In genomic region chr7:1503816-1504775, GRCh38 we compare ENCODE assay signal across 1 cellular context.
TF ChIP-seq lines count a peak whose summit lies in the region.

TSS of gene INTS1 (minus strand) at chr7:1504389. CDS start at chr7:1503960, 429 bp downstream.

TF ChIP-seq in HepG2, 621 proteins besides CTCF, POLR2A, EP300 and RAD21 (continued from another document and continues in another):
- TF ChIP-seq SNAPC4 (CRISPR knock-in tag; IDR thresholded peaks at IDR 0.05) (no peak), PREB (CRISPR knock-in tag; IDR thresholded peaks at IDR 0.05) (no peak), ARNTL (CRISPR knock-in tag; IDR thresholded peaks at IDR 0.05) (peak; percentile 60; the same call in 1 of the 2 replicates), SMAD9 (CRISPR knock-in tag; IDR thresholded peaks at IDR 0.05) (no peak), YEATS2 (CRISPR knock-in tag; IDR thresholded peaks at IDR 0.05; ENCODE audit: borderline replicate concordance) (peak; percentile 89), CHD4 (IDR thresholded peaks at IDR 0.05; ENCODE audit: borderline replicate concordance, low read length) (no peak), CBX2 (IDR thresholded peaks at IDR 0.05; ENCODE audit: low read depth, low read length) (no peak), CBX2 (CRISPR knock-in tag; IDR thresholded peaks at IDR 0.05; ENCODE audit: low read depth) (no peak), MTF2 (CRISPR knock-in tag; IDR thresholded peaks at IDR 0.05; ENCODE audit: borderline replicate concordance) (no peak; the same call in 1 of the 2 replicates), DR1 (CRISPR knock-in tag; IDR thresholded peaks at IDR 0.05) (0 out of 2 replicates have a peak, but pooled peaks have one; percentile 24), ZNF713 (CRISPR knock-in tag; IDR thresholded peaks at IDR 0.05) (no peak), PRPF4 (IDR thresholded peaks at IDR 0.05; ENCODE audit: low read depth, low read length, poor library complexity, severe bottlenecking) (no peak), RBM22 (optimal IDR thresholded peaks at IDR 0.05; ENCODE audit: low read length) (no peak), MED13 (CRISPR knock-in tag; IDR thresholded peaks at IDR 0.05) (no peak), ZNF33B (CRISPR knock-in tag; IDR thresholded peaks at IDR 0.05) (peak; percentile 87; the same call in 1 of the 2 replicates), ZNF619 (CRISPR knock-in tag; IDR thresholded peaks at IDR 0.05) (no peak), GABPA (IDR thresholded peaks at IDR 0.05; ENCODE audit: low read depth, low read length) (peak; percentile 98), GABPA (CRISPR knock-in tag; IDR thresholded peaks at IDR 0.05; ENCODE audit: low read depth) (peak; percentile 93), ZNF205 (CRISPR knock-in tag; IDR thresholded peaks at IDR 0.05) (peak; percentile 62; the same call in 1 of the 2 replicates), GZF1 (CRISPR knock-in tag; IDR thresholded peaks at IDR 0.05) (no peak), ZNF710 (CRISPR knock-in tag; IDR thresholded peaks at IDR 0.05; ENCODE audit: borderline replicate concordance) (no peak), ZNF564 (CRISPR knock-in tag; IDR thresholded peaks at IDR 0.05) (0 out of 2 replicates have a peak, but pooled peaks have one; percentile 34), ZBTB1 (CRISPR knock-in tag; IDR thresholded peaks at IDR 0.05; ENCODE audit: borderline replicate concordance) (no peak), ZBTB40 (IDR thresholded peaks at IDR 0.05) (peak; percentile 87), ZBTB40 (CRISPR knock-in tag; IDR thresholded peaks at IDR 0.05) (peak; percentile 71), ZNF746 (CRISPR knock-in tag; IDR thresholded peaks at IDR 0.05) (no peak), ETV6 (CRISPR knock-in tag; conservative IDR thresholded peaks at IDR 0.05) (no peak), GLI4 (CRISPR knock-in tag; IDR thresholded peaks at IDR 0.05; ENCODE audit: borderline replicate concordance) (peak; percentile 85; the same call in 1 of the 2 replicates), DDIT3 (CRISPR knock-in tag; IDR thresholded peaks at IDR 0.05) (no peak), IKZF4 (CRISPR knock-in tag; IDR thresholded peaks at IDR 0.05; ENCODE audit: borderline replicate concordance, low read depth, not compliant biosample characterization) (peak; percentile 87), ZNF414 (CRISPR knock-in tag; IDR thresholded peaks at IDR 0.05) (0 out of 2 replicates have a peak, but pooled peaks have one; percentile 70), PHF21A (CRISPR knock-in tag; IDR thresholded peaks at IDR 0.05) (peak; percentile 78), NFKBIZ (CRISPR knock-in tag; IDR thresholded peaks at IDR 0.05) (no peak), RAD51 (IDR thresholded peaks at IDR 0.05; ENCODE audit: borderline replicate concordance) (no peak), NFIC (IDR thresholded peaks at IDR 0.05; ENCODE audit: low read length) (no peak), MEIS1 (CRISPR knock-in tag; IDR thresholded peaks at IDR 0.05; ENCODE audit: borderline replicate concordance) (peak; percentile 38; the same call in 1 of the 2 replicates), ZNF7 (CRISPR knock-in tag; IDR thresholded peaks at IDR 0.05) (no peak), IRX3 (CRISPR knock-in tag; IDR thresholded peaks at IDR 0.05; ENCODE audit: borderline replicate concordance, low read depth) (no peak), ZIK1 (CRISPR knock-in tag; IDR thresholded peaks at IDR 0.05; ENCODE audit: borderline replicate concordance, low read depth) (no peak), GTF2F1 (IDR thresholded peaks at IDR 0.05; ENCODE audit: low read length) (no peak), BRD4 (CRISPR knock-in tag; IDR thresholded peaks at IDR 0.05) (no peak), FOSL2 (CRISPR knock-in tag; IDR thresholded peaks at IDR 0.05) (peak; percentile 51; the same call in 1 of the 2 replicates), ZBTB8A (CRISPR knock-in tag; IDR thresholded peaks at IDR 0.05; ENCODE audit: borderline replicate concordance, low read depth) (no peak), FOSL1 (CRISPR knock-in tag; IDR thresholded peaks at IDR 0.05; ENCODE audit: borderline replicate concordance) (no peak), BRCA1 (CRISPR knock-in tag; IDR thresholded peaks at IDR 0.05) (no peak), THRA (CRISPR knock-in tag; IDR thresholded peaks at IDR 0.05; ENCODE audit: borderline replicate concordance) (peak; percentile 51), TAF15 (IDR thresholded peaks at IDR 0.05; ENCODE audit: low read depth, low read length, poor library complexity, severe bottlenecking) (peak; percentile 40), KLF12 (CRISPR knock-in tag; IDR thresholded peaks at IDR 0.05; ENCODE audit: borderline replicate concordance) (peak; percentile 60; the same call in 1 of the 2 replicates), ZSCAN9 (CRISPR knock-in tag; IDR thresholded peaks at IDR 0.05; ENCODE audit: borderline replicate concordance) (no peak), PITX1 (CRISPR knock-in tag; IDR thresholded peaks at IDR 0.05) (peak; percentile 19; the same call in 1 of the 2 replicates)
